9 cellular contexts compared by ENCODE assay signal in the genomic region with DNA sequence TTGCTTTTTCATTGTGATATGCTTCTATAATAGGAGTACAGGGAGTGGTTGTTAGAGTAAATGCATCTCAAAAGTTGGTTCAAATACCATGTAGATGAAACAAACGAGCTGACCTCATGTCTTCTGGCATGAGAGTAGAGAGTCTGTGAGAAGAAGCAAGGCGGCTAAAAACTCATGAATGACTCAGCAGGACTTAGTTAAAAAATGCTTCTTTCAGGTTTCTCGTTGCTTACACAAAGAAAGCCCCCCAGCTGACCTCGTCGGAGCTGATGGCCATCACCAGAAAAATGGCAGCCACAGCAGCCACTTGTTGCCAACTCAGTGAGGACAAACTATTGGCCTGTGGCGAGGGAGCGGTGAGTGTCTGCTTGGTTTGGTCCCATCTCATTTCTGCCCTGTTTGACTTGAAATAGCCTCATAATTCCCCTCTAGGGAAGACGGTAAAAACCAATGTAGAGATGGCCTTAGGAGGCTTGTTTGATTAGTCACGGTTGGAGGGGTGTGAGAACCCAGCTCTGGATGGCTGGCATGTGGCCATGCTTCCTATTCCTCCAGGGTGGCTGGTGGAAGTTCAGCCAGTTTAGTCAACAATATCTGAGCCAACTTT. TPM values are rescaled to one million over a fixed set of nuclear protein-coding genes. Genes with fewer than 3 reads are reported as not detected.
A peak's percentile ranks its signal among the peaks of the same experiment; 100 is the strongest.
DNase-seq lines count a peak whose midpoint lies in the region; ATAC-seq and TF ChIP-seq lines count a peak whose summit lies in the region.
"Had no signal": no experiment of that assay in that cellular context is flagged by ENCODE, and none has a peak within 500 bp of the region (broad histone marks: within the 10 kb centered on the region; RNA-seq: fewer than 3 reads in every experiment).

No MANE protein-coding gene starts in this region.

- H3K4me3 ChIP-seq in mammary epithelial cell (replicated peaks in 1 of 3; ENCODE audit: insufficient read depth in 1 of 3, low read depth in 2 of 3, low read length in 3 of 3) (no peak overlapping the region), mesenchymal stem cell (ENCODE audit: insufficient read depth in 1 of 2, low read depth in 1 of 2, low read length in 2 of 2) (peak overlapping the region in 1 of 2 experiments; percentile 67)

- H3K27me3 ChIP-seq in mammary epithelial cell (ENCODE audit: insufficient read depth, low read length) (no peaks in the 10 kb centered on the region), mesenchymal stem cell (ENCODE audit: control insufficient read depth in 1 of 2, insufficient read depth in 1 of 2, low read length in 2 of 2) (no peaks in the 10 kb centered on the region)

- no peak overlapping the region for H2BK120ac ChIP-seq in mesenchymal stem cell (ENCODE audit: low read depth, low read length)

- H3K4me1 ChIP-seq in mammary epithelial cell (ENCODE audit: insufficient read depth, low read length), result peaks cover 7% of the 10 kb centered on the region
- peaks cover 4% of the 10 kb centered on the region for H3K4me1 ChIP-seq in mesenchymal stem cell (ENCODE audit: control insufficient read depth, insufficient read depth, low read depth, low read length)

- no peak overlapping the region for H2BK15ac ChIP-seq in mesenchymal stem cell (ENCODE audit: low read depth, poor library complexity, severe bottlenecking)

- H3K27ac ChIP-seq in mammary epithelial cell (ENCODE audit: insufficient read depth, low read depth, low read length), result no peak overlapping the region
- peak overlapping the region; percentile 98 for H3K27ac ChIP-seq in mesenchymal stem cell (ENCODE audit: low read length, poor library complexity, severe bottlenecking)

- no peak overlapping the region for H3K18ac ChIP-seq in mesenchymal stem cell (ENCODE audit: low read depth in 1 of 2, low read length in 2 of 2)

- H3K36me3 Mint-ChIP-seq in activated T-helper 17 cell treated with anti-CD3 and anti-CD28 coated beads, Interleukin-2, amount 50 U/mL, for 72 hours (ENCODE audit: low read depth), result no peaks in the 10 kb centered on the region

- H3K36me3 ChIP-seq in mammary epithelial cell (ENCODE audit: insufficient read depth, low read length) (no peaks in the 10 kb centered on the region), mesenchymal stem cell (ENCODE audit: control insufficient read depth in 1 of 2, insufficient read depth in 2 of 2, low read depth in 1 of 2, low read length in 2 of 2) (no peaks in the 10 kb centered on the region)

- no peak overlapping the region for H3K4me3 Mint-ChIP-seq in activated T-helper 17 cell treated with anti-CD3 and anti-CD28 coated beads, Interleukin-2, amount 50 U/mL, for 72 hours

- H3K4ac ChIP-seq in mesenchymal stem cell (ENCODE audit: low read depth in 1 of 2, low read length in 2 of 2), result no peak overlapping the region

- H3K79me2 ChIP-seq in mammary epithelial cell (ENCODE audit: insufficient read depth, low read length), result no peaks in the 10 kb centered on the region

- H3K79me1 ChIP-seq in mesenchymal stem cell (replicated peaks; ENCODE audit: low read length, poor library complexity, severe bottlenecking), result no peaks in the 10 kb centered on the region

- H2AFZ ChIP-seq in mammary epithelial cell (ENCODE audit: low read depth, low read length), result peak overlapping the region; percentile 77
- peak overlapping the region; percentile 75 for H2AFZ ChIP-seq in mesenchymal stem cell (ENCODE audit: low read depth, low read length)

- no peak for TF ChIP-seq CTCF in mammary epithelial cell (conservative IDR thresholded peaks at IDR 0.05 in 1 of 2, IDR thresholded peaks at IDR 0.05 in 1 of 2; ENCODE audit: extremely low read depth in 1 of 2, insufficient read depth in 1 of 2, low read depth in 1 of 2, low read length in 2 of 2)

- no peaks in the 10 kb centered on the region for H4K20me1 ChIP-seq in mammary epithelial cell (ENCODE audit: insufficient read depth, low read length)

- WGBS in mammary epithelial cell (ENCODE audit: low coverage, missing lambda C conversion rate), result 42% methylated on average over 8 of the region's 9 CpGs
- WGBS in mesenchymal stem cell, result 49% methylated on average over 7 of the region's 9 CpGs

- peak overlapping the region in 1 of 2 experiments; percentile 49 for H2BK12ac ChIP-seq in mesenchymal stem cell (ENCODE audit: low read length in 2 of 2)

- no peaks in the 10 kb centered on the region for H3K4me1 Mint-ChIP-seq in activated T-helper 17 cell treated with anti-CD3 and anti-CD28 coated beads, Interleukin-2, amount 50 U/mL, for 72 hours

- H4K8ac ChIP-seq in mesenchymal stem cell (ENCODE audit: low read length), result peak overlapping the region; percentile 65

- H3K9ac ChIP-seq in mammary epithelial cell (ENCODE audit: insufficient read depth, low read length), result no peak overlapping the region
- H3K9ac ChIP-seq in mesenchymal stem cell (ENCODE audit: low read length), result peak overlapping the region; percentile 83

- DNase-seq in Daoy (ENCODE audit: low read depth) (peak; percentile 85), NCI-H2081 (lab: John Stamatoyannopoulos, UW) (peak; percentile 62 to 89), mammary epithelial cell (peak; percentile 52), mesenchymal stem cell (peak; percentile 64), NCI-H1436 (lab: John Stamatoyannopoulos, UW) (no peak)
- DNase-seq in stimulated activated CD4-positive, alpha-beta T cell treated with anti-CD3 and anti-CD28 coated beads, Interleukin-1b, Interleukin-23, amount 100 ng/mL, for 48 hours, result no peak
- DNase-seq: activated CD4-positive, alpha-beta T cell treated with anti-CD3 and anti-CD28 coated beads for 48 hours had no signal

- H3K27me3 Mint-ChIP-seq in activated T-helper 17 cell treated with anti-CD3 and anti-CD28 coated beads, Interleukin-2, amount 50 U/mL, for 72 hours, result peaks cover 12% of the 10 kb centered on the region

- no peak overlapping the region for H4K91ac ChIP-seq in mesenchymal stem cell (ENCODE audit: low read length)

- no peak overlapping the region for H3K27ac Mint-ChIP-seq in activated T-helper 17 cell treated with anti-CD3 and anti-CD28 coated beads, Interleukin-2, amount 50 U/mL, for 72 hours

- peak overlapping the region; percentile 98 for H2BK5ac ChIP-seq in mesenchymal stem cell (ENCODE audit: low read depth, low read length, poor library complexity, severe bottlenecking)

- H3K23ac ChIP-seq in mesenchymal stem cell (ENCODE audit: low read length in 2 of 2), result no peak overlapping the region

- dilution Hi-C loops in mammary epithelial cell (cut with HindIII; ENCODE audit: low sequenced_read_pairs), result no loop called here

- no peaks in the 10 kb centered on the region for H3K9me3 Mint-ChIP-seq in activated T-helper 17 cell treated with anti-CD3 and anti-CD28 coated beads, Interleukin-2, amount 50 U/mL, for 72 hours

- peak overlapping the region; percentile 41 for H3K4me2 ChIP-seq in mammary epithelial cell (ENCODE audit: insufficient read depth, low read depth, low read length)
- H3K4me2 ChIP-seq in mesenchymal stem cell (ENCODE audit: low read length, poor library complexity, severe bottlenecking), result peak overlapping the region; percentile 65

- H3K9me3 ChIP-seq in mammary epithelial cell (replicated peaks; ENCODE audit: insufficient read depth, low read length) (no peaks in the 10 kb centered on the region), mesenchymal stem cell (ENCODE audit: control insufficient read depth, low read length) (no peaks in the 10 kb centered on the region)

- in situ Hi-C loops in mammary epithelial cell (cut with MboI; ENCODE audit: low sequenced_read_pairs in 2 of 2), result no loop called here

- CTCF ChIA-PET in mammary epithelial cell (lab: Charles Lee; ENCODE audit: low non-redundant PET), result no interaction called here

- intact Hi-C loops in mammary epithelial cell (cut with micrococcal nuclease), result no loop called here

- H2AK5ac ChIP-seq in mesenchymal stem cell (ENCODE audit: low read length, severe bottlenecking), result no peak overlapping the region

- no peak overlapping the region for H3K14ac ChIP-seq in mesenchymal stem cell (ENCODE audit: low read length in 2 of 2)

- no TSS peak for BruUV-seq in mammary epithelial cell (replicated peaks; lab: Mats Ljungman, UMichigan)

- ATAC-seq in HG03432 (IDR thresholded peaks at IDR 0.05; ENCODE audit: unreplicated experiment), result no peak
- no peak for ATAC-seq in activated T-helper 17 cell treated with anti-CD3 and anti-CD28 coated beads, Interleukin-2, amount 50 U/mL, for 72 hours (replicated peaks)

RNA-seq across cellular contexts. Expression of gene AFP, which starts 14.5 kb away (rescaled TPM):
- total RNA-seq in Daoy (2014; rRNA removed; shearing (Covaris generic)), result 0.91 TPM in 1 of 2 replicates, not detected in the other
- total RNA-seq in mammary epithelial cell, result not detected
- polyA plus RNA-seq in mammary epithelial cell, result 0.09 TPM
- polyA minus RNA-seq in mammary epithelial cell, result not detected
- polyA plus RNA-seq in mesenchymal stem cell (2013, experiment 1 of 2), result 0.70 TPM
- 0.64 TPM for polyA plus RNA-seq in mesenchymal stem cell (2013, experiment 2 of 2)
- total RNA-seq in activated T-helper 17 cell treated with anti-CD3 and anti-CD28 coated beads, Interleukin-2, amount 50 U/mL, for 72 hours, result not detected

RNA-seq across cellular contexts. Expression of gene AFM, which starts 31.0 kb away (rescaled TPM):
- not detected in 2 replicates for total RNA-seq in Daoy (2014; rRNA removed; shearing (Covaris generic))
- total RNA-seq in mammary epithelial cell, result not detected
- polyA plus RNA-seq in mammary epithelial cell, result not detected
- polyA minus RNA-seq in mammary epithelial cell, result not detected
- polyA plus RNA-seq in mesenchymal stem cell (2013, experiment 1 of 2), result not detected
- not detected for polyA plus RNA-seq in mesenchymal stem cell (2013, experiment 2 of 2)
- total RNA-seq in activated T-helper 17 cell treated with anti-CD3 and anti-CD28 coated beads, Interleukin-2, amount 50 U/mL, for 72 hours, result not detected

RNA-seq across cellular contexts. Expression of gene ALB, which starts 46.4 kb away (rescaled TPM):
- total RNA-seq in Daoy (2014; rRNA removed; shearing (Covaris generic)), result not detected in 2 replicates
- total RNA-seq in mammary epithelial cell, result not detected
- not detected for polyA plus RNA-seq in mammary epithelial cell
- not detected for polyA minus RNA-seq in mammary epithelial cell
- not detected for polyA plus RNA-seq in mesenchymal stem cell (2013, experiment 1 of 2)
- polyA plus RNA-seq in mesenchymal stem cell (2013, experiment 2 of 2), result 0.03 TPM
- not detected for total RNA-seq in activated T-helper 17 cell treated with anti-CD3 and anti-CD28 coated beads, Interleukin-2, amount 50 U/mL, for 72 hours

Comparison
In these comparisons a context has a peak if more than half of its experiments do, and no peak if none do; other contexts are left out.
1. DNase-seq: peak in Daoy (single experiment), NCI-H2081 (2 of 2), mammary epithelial cell (single experiment) and mesenchymal stem cell (single experiment); none in NCI-H1436 (single experiment) and stimulated activated CD4-positive, alpha-beta T cell treated with anti-CD3 and anti-CD28 coated beads, Interleukin-1b, Interleukin-23, amount 100 ng/mL, for 48 hours (single experiment).